18 cellular contexts compared by ENCODE assay signal in genomic region chr17:77693776-77694175, GRCh38.
"Had no signal": no experiment of that assay in that cellular context is flagged by ENCODE, and none has a peak within 500 bp of the region (broad histone marks: within the 10 kb centered on the region; RNA-seq: fewer than 3 reads in every experiment).

No MANE protein-coding gene starts in this region.

- H3K36me3 Mint-ChIP-seq: activated naive CD4-positive, alpha-beta T cell treated with anti-CD3 and anti-CD28 coated beads, Interleukin-2, amount 50 U/mL, for 24 hours had no signal

- H3K4me3 Mint-ChIP-seq: activated B cell treated with CpG ODN at 0.5 μM for 24 hours; activated CD8-positive, alpha-beta T cell treated with anti-CD3 and anti-CD28 coated beads for 36 hours; activated naive CD4-positive, alpha-beta T cell treated with anti-CD3 and anti-CD28 coated beads, Interleukin-2, amount 50 U/mL, for 24 hours had no signal

- H3K27ac ChIP-seq: colonic mucosa, heart left ventricle, skin epidermis, tibial artery had no signal

- ATAC-seq: activated CD8-positive, alpha-beta T cell treated with anti-CD3 and anti-CD28 coated beads for 36 hours; heart left ventricle had no signal

- H3K9me3 ChIP-seq: colonic mucosa, heart left ventricle, tibial artery had no signal

- H3K4me3 ChIP-seq: colonic mucosa, heart left ventricle, skin epidermis, tibial artery had no signal

- H3K27ac Mint-ChIP-seq: activated B cell treated with CpG ODN at 0.5 μM for 24 hours; activated CD8-positive, alpha-beta T cell treated with anti-CD3 and anti-CD28 coated beads for 36 hours; activated naive CD4-positive, alpha-beta T cell treated with anti-CD3 and anti-CD28 coated beads, Interleukin-2, amount 50 U/mL, for 24 hours had no signal

- H3K9me3 Mint-ChIP-seq: activated B cell treated with CpG ODN at 0.5 μM for 24 hours; activated CD8-positive, alpha-beta T cell treated with anti-CD3 and anti-CD28 coated beads for 36 hours; activated naive CD4-positive, alpha-beta T cell treated with anti-CD3 and anti-CD28 coated beads, Interleukin-2, amount 50 U/mL, for 24 hours had no signal

- H3K27me3 Mint-ChIP-seq: activated naive CD4-positive, alpha-beta T cell treated with anti-CD3 and anti-CD28 coated beads, Interleukin-2, amount 50 U/mL, for 24 hours had no signal

- DNase-seq: activated B cell treated with CpG ODN at 0.5 μM for 24 hours; activated CD4-positive, alpha-beta T cell treated with anti-CD3 and anti-CD28 coated beads for 48 hours; activated CD8-positive, alpha-beta T cell treated with anti-CD3 and anti-CD28 coated beads for 36 hours; amniotic stem cell; caudate nucleus; effector CD4-positive, alpha-beta T cell; foreskin melanocyte; heart left ventricle; left cardiac atrium; retina; stimulated activated CD4-positive, alpha-beta T cell treated with anti-CD3 and anti-CD28 coated beads, Interleukin-15, amount 100 ng/mL, for 24 hours; stimulated activated CD4-positive, alpha-beta T cell treated with anti-CD3 and anti-CD28 coated beads, Interleukin-4, amount 100 ng/mL, for 1 hour; stimulated activated naive CD4-positive, alpha-beta T cell had no signal

- H3K4me1 ChIP-seq: colonic mucosa had no signal

- H3K36me3 ChIP-seq: colonic mucosa, heart left ventricle, tibial artery had no signal

- FAIRE-seq: endothelial cell of umbilical vein had no signal
